ENCODE assay signal across 25 cellular contexts in genomic region chr3:73954506-73954905, GRCh38.
DNase-seq lines count a peak whose midpoint lies in the region; FAIRE-seq and TF ChIP-seq lines count a peak whose summit lies in the region.
"Had no signal": no experiment of that assay in that cellular context is flagged by ENCODE, and none has a peak within 500 bp of the region (broad histone marks: within the 10 kb centered on the region; RNA-seq: fewer than 3 reads in every experiment).

No MANE protein-coding gene starts in this region.

- H3K9me2 ChIP-seq in Karpas-422 (replicated peaks; ENCODE audit: insufficient read depth, low read length) = no peaks in the 10 kb centered on the region

- no peak overlapping the region for H4K8ac ChIP-seq in neuronal stem cell (ENCODE audit: low read depth, low read length)

- H3K4me1 ChIP-seq in HAP-1 (peaks cover 50% of the 10 kb centered on the region), astrocyte (ENCODE audit: insufficient read depth, low read length) (no peaks in the 10 kb centered on the region), neuronal stem cell (ENCODE audit: control insufficient read depth in 2 of 2, insufficient read depth in 1 of 2, low read depth in 1 of 2, low read length in 2 of 2) (peaks cover 4 to 24% of the 10 kb centered on the region in 2 donors), Karpas-422 (ENCODE audit: low read length) (peaks cover 6% of the 10 kb centered on the region)
- H3K4me1 ChIP-seq: Caco-2 had no signal

- WGBS in neuronal stem cell (ENCODE audit: extremely low coverage in 2 of 2, insufficient read length in 2 of 2, insufficient replicate concordance in 1 of 2), 2 donors = no CpG with 5 or more reads among the region's 1 CpG

- H3K79me2 ChIP-seq in astrocyte (ENCODE audit: insufficient read depth, low read length) = no peaks in the 10 kb centered on the region
- H3K79me2 ChIP-seq in Karpas-422 (ENCODE audit: low read length) = no peaks in the 10 kb centered on the region

- in situ Hi-C loops in HAP-1 (cut with MboI; ENCODE audit: low sequenced_read_pairs) = loop anchor here (10.0 kb wide), 1 partner anchor 70 kb away; no protein-coding TSS in a partner anchor

- H2BK12ac ChIP-seq in neuronal stem cell (ENCODE audit: low read length) = no peak overlapping the region

- H3K9me3 ChIP-seq in HAP-1 (no peaks in the 10 kb centered on the region), astrocyte (ENCODE audit: insufficient read depth, low read depth, low read length) (no peaks in the 10 kb centered on the region), neuronal stem cell (replicated peaks in 1 of 2; ENCODE audit: control insufficient read depth in 2 of 2, insufficient read depth in 1 of 2, low read depth in 1 of 2, low read length in 2 of 2) (no peaks in the 10 kb centered on the region), Karpas-422 (ENCODE audit: low read length) (no peaks in the 10 kb centered on the region)
- H3K9me3 ChIP-seq: Caco-2 had no signal

- H3K27me3 ChIP-seq in HAP-1 (ENCODE audit: low read depth) (no peaks in the 10 kb centered on the region), astrocyte (ENCODE audit: insufficient read depth, low read length) (no peaks in the 10 kb centered on the region), neuronal stem cell (ENCODE audit: control insufficient read depth in 3 of 3, insufficient read depth in 3 of 3, low read depth in 1 of 3, low read length in 3 of 3) (no peaks in the 10 kb centered on the region), Karpas-422 (ENCODE audit: low read length) (no peaks in the 10 kb centered on the region; the same call in 1 of the 2 replicates)

- H3K36me3 ChIP-seq in HAP-1 (replicated peaks) (no peaks in the 10 kb centered on the region), astrocyte (ENCODE audit: insufficient read depth, low read length) (no peaks in the 10 kb centered on the region), neuronal stem cell (replicated peaks in 1 of 2; ENCODE audit: control insufficient read depth in 2 of 2, insufficient read depth in 2 of 2, low read length in 2 of 2) (no peaks in the 10 kb centered on the region), Karpas-422 (ENCODE audit: insufficient read depth, low read length) (no peaks in the 10 kb centered on the region)

- peak overlapping the region; percentile 64 for H3K27ac Mint-ChIP-seq in astrocyte (ENCODE audit: unreplicated experiment)
- no peak overlapping the region for H3K27ac Mint-ChIP-seq in activated naive CD8-positive, alpha-beta T cell treated with anti-CD3 and anti-CD28 coated beads for 36 hours
- H3K27ac Mint-ChIP-seq: B cell; CD8-positive, alpha-beta T cell had no signal

- TF ChIP-seq CTCF in astrocyte (IDR thresholded peaks at IDR 0.05; ENCODE audit: insufficient read depth, low read depth, low read length) (no peak), fibroblast of the aortic adventitia (IDR thresholded peaks at IDR 0.05; ENCODE audit: insufficient read depth, low read length) (no peak)

- H3K9ac ChIP-seq in astrocyte (ENCODE audit: low read length) (no peak overlapping the region), neuronal stem cell (ENCODE audit: low read depth, low read length, poor library complexity) (no peak overlapping the region), Karpas-422 (ENCODE audit: low read length) (no peak overlapping the region)

- no peaks in the 10 kb centered on the region for H3K79me1 ChIP-seq in neuronal stem cell (ENCODE audit: low read depth, low read length)

- no peak for FAIRE-seq in astrocyte (lab: Jason Lieb, UNC)
- FAIRE-seq: GM12878, HTR-8/SVneo, K562 had no signal

- no peak overlapping the region for H3K4ac ChIP-seq in neuronal stem cell (ENCODE audit: low read length)

- no peak overlapping the region for H2AK5ac ChIP-seq in neuronal stem cell (ENCODE audit: low read depth, low read length)

- H3K23ac ChIP-seq in neuronal stem cell (ENCODE audit: low read depth, low read length, poor library complexity) = no peak overlapping the region

- H3K27ac ChIP-seq in astrocyte (ENCODE audit: low read depth, low read length) (no peak overlapping the region), neuronal stem cell (replicated peaks; ENCODE audit: low read length) (no peak overlapping the region), Karpas-422 (ENCODE audit: low read length) (no peak overlapping the region)
- H3K27ac ChIP-seq: C4-2B had no signal

- no peaks in the 10 kb centered on the region for H4K20me1 ChIP-seq in astrocyte (ENCODE audit: insufficient read depth, low read length)
- H4K20me1 ChIP-seq in Karpas-422 (ENCODE audit: insufficient read depth, low read depth, low read length) = no peaks in the 10 kb centered on the region

- H3K4me1 Mint-ChIP-seq in astrocyte (ENCODE audit: low read depth, unreplicated experiment) = peaks cover 15% of the 10 kb centered on the region
- H3K4me1 Mint-ChIP-seq in activated naive CD8-positive, alpha-beta T cell treated with anti-CD3 and anti-CD28 coated beads for 36 hours = no peaks in the 10 kb centered on the region
- H3K4me1 Mint-ChIP-seq: B cell had no signal

- H3K27me3 Mint-ChIP-seq in astrocyte (ENCODE audit: low read depth, unreplicated experiment) = no peaks in the 10 kb centered on the region
- H3K27me3 Mint-ChIP-seq in activated naive CD8-positive, alpha-beta T cell treated with anti-CD3 and anti-CD28 coated beads for 36 hours = no peaks in the 10 kb centered on the region
- H3K27me3 Mint-ChIP-seq: B cell had no signal

- no peak overlapping the region for H3K18ac ChIP-seq in neuronal stem cell (ENCODE audit: low read length)

- H4K91ac ChIP-seq in neuronal stem cell (ENCODE audit: low read depth, low read length, poor library complexity) = no peak overlapping the region

- no peak overlapping the region for H3K4me2 ChIP-seq in astrocyte (ENCODE audit: low read length)
- no peak overlapping the region for H3K4me2 ChIP-seq in neuronal stem cell (ENCODE audit: insufficient read depth, low read length, poor library complexity, severe bottlenecking)
- H3K4me2 ChIP-seq in Karpas-422 (ENCODE audit: low read depth, low read length, poor library complexity, severe bottlenecking) = no peak overlapping the region

- no peak overlapping the region for H3K14ac ChIP-seq in neuronal stem cell (ENCODE audit: low read length)

- no peak overlapping the region for H2BK15ac ChIP-seq in neuronal stem cell (ENCODE audit: low read length)

- H2AFZ ChIP-seq in astrocyte (ENCODE audit: low read depth, low read length) (no peak overlapping the region), neuronal stem cell (ENCODE audit: low read length) (no peak overlapping the region), Karpas-422 (ENCODE audit: low read length) (no peak overlapping the region)

- H3K36me3 Mint-ChIP-seq in astrocyte (ENCODE audit: low read depth, unreplicated experiment) = no peaks in the 10 kb centered on the region
- H3K36me3 Mint-ChIP-seq in activated naive CD8-positive, alpha-beta T cell treated with anti-CD3 and anti-CD28 coated beads for 36 hours = no peaks in the 10 kb centered on the region
- H3K36me3 Mint-ChIP-seq: CD8-positive, alpha-beta T cell had no signal

- no peak overlapping the region for H2BK120ac ChIP-seq in neuronal stem cell (ENCODE audit: low read depth, low read length)

- H3K9me3 Mint-ChIP-seq in astrocyte (ENCODE audit: unreplicated experiment) = no peaks in the 10 kb centered on the region
- H3K9me3 Mint-ChIP-seq in activated naive CD8-positive, alpha-beta T cell treated with anti-CD3 and anti-CD28 coated beads for 36 hours = peaks cover 9% of the 10 kb centered on the region

- no peak overlapping the region for H2BK5ac ChIP-seq in neuronal stem cell (ENCODE audit: low read length)

- H3K4me3 ChIP-seq in HAP-1 (no peak overlapping the region), astrocyte (ENCODE audit: insufficient read depth, low read depth, low read length) (no peak overlapping the region), fibroblast of the aortic adventitia (ENCODE audit: low read depth, low read length) (no peak overlapping the region), neuronal stem cell (ENCODE audit: low read length in 2 of 2) (no peak overlapping the region), Karpas-422 (ENCODE audit: low read length) (no peak overlapping the region)
- H3K4me3 ChIP-seq: GM12878, K562 had no signal

- peak; percentile 17 for DNase-seq in HAP-1 (ENCODE audit: low spot score in 2 of 2)
- DNase-seq in astrocyte (ENCODE audit: low read depth) = peak; percentile 27
- DNase-seq in fibroblast of the aortic adventitia (ENCODE audit: low read depth) = peak; percentile 1
- peak; percentile 3 for DNase-seq in neuronal stem cell (ENCODE audit: low spot score)
- no peak for DNase-seq in activated naive CD8-positive, alpha-beta T cell treated with anti-CD3 and anti-CD28 coated beads for 36 hours
- no peak for DNase-seq in A172 (ENCODE audit: low spot score)
- no peak for DNase-seq in Karpas-422
- DNase-seq: Caco-2; CD8-positive, alpha-beta T cell; GDM1; MV-4-11; NCI-H1105 treated with DMSO at 0.1 percent for 48 hours; NCI-H146; NCI-H2029; NCI-H446; NCI-H524 treated with DMSO at 0.1 percent for 48 hours; NCI-H82; NK-92 treated with Interleukin-12 subunit alpha and Interleukin-12 subunit beta, amount 100 ng/mL, for 24 hours; RPMI8226; SHP77 had no signal

- no peak overlapping the region for H3K4me3 Mint-ChIP-seq in astrocyte (ENCODE audit: unreplicated experiment)
- H3K4me3 Mint-ChIP-seq in activated naive CD8-positive, alpha-beta T cell treated with anti-CD3 and anti-CD28 coated beads for 36 hours = no peak overlapping the region
- H3K4me3 Mint-ChIP-seq: B cell; CD8-positive, alpha-beta T cell had no signal

Comparison
In these comparisons a context has a peak if more than half of its experiments do, and no peak if none do; other contexts are left out.
1. DNase-seq: peak in HAP-1 (2 of 2), astrocyte (single experiment), fibroblast of the aortic adventitia (single experiment) and neuronal stem cell (single experiment); none in activated naive CD8-positive, alpha-beta T cell treated with anti-CD3 and anti-CD28 coated beads for 36 hours (single experiment), A172 (single experiment) and Karpas-422 (single experiment).